ENCODE assay signal across 12 cellular contexts in the genomic region with DNA sequence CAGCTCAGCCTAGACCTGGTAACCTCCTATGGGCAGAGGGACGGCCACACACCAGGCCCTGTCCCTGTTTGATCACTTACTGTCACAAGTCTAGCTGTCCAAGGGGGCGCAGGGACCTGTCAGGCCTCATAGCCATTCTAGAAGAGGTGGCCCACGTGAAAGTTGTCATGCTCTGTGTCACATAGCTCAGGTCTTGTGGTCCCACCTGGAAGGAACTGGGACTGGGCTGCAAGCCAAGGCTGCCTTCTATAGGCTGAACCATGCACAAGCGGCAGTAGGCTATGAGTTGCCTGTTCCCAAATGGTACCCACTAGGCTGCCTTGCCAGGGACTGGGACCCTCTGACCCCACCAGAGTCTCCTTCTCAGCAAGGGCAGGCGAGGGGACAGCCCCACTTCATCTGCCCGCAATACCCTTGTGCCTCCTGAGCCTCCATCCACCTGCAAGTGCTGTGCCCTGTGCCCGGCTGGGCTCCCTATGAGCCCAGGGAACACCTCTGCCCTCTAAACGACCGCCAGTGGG.
DNase-seq lines count a peak whose midpoint lies in the region; ATAC-seq and TF ChIP-seq lines count a peak whose summit lies in the region.
"Had no signal": no experiment of that assay in that cellular context is flagged by ENCODE, and none has a peak within 500 bp of the region (broad histone marks: within the 10 kb centered on the region; RNA-seq: fewer than 3 reads in every experiment).

No MANE protein-coding gene starts in this region.

- peak overlapping the region; percentile 79 for H3K4me2 ChIP-seq in BLaER1
- peak overlapping the region; percentile 69 for H3K4me2 ChIP-seq in OCI-LY7 (ENCODE audit: low read length)

- TF ChIP-seq CTCF in OCI-LY7 (conservative IDR thresholded peaks at IDR 0.05; ENCODE audit: low read length), result peak; percentile 58
- TF ChIP-seq CTCF in foreskin keratinocyte (conservative IDR thresholded peaks at IDR 0.05), result no peak

- H3K27me3 ChIP-seq in BLaER1, result no peaks in the 10 kb centered on the region
- H3K27me3 ChIP-seq in foreskin keratinocyte, result peaks cover 33% of the 10 kb centered on the region
- H3K27me3 ChIP-seq in effector memory CD4-positive, alpha-beta T cell (replicated peaks; ENCODE audit: control insufficient read depth, insufficient read depth, low read length, poor library complexity, severe bottlenecking), result no peaks in the 10 kb centered on the region

- peak overlapping the region; percentile 35; the same call in 1 of the 2 replicates for H2AFZ ChIP-seq in OCI-LY7 (ENCODE audit: low read length)

- H4K20me1 ChIP-seq in BLaER1 (no peaks in the 10 kb centered on the region), OCI-LY7 (ENCODE audit: insufficient read depth, low read length) (no peaks in the 10 kb centered on the region)

- H3K9me3 ChIP-seq in BLaER1 (no peaks in the 10 kb centered on the region), OCI-LY7 (ENCODE audit: low read length) (peaks cover 5% of the 10 kb centered on the region; the same call in 1 of the 2 replicates)
- H3K9me3 ChIP-seq in effector memory CD4-positive, alpha-beta T cell (ENCODE audit: control insufficient read depth, low read length), result no peaks in the 10 kb centered on the region

- CTCF ChIA-PET in OCI-LY7 (lab: Charles Lee; ENCODE audit: unreplicated experiment), result no interaction called here

- ATAC-seq in GM21367 (IDR thresholded peaks at IDR 0.05; ENCODE audit: unreplicated experiment) (peak; percentile 3), foreskin keratinocyte (no peak)
- ATAC-seq: K562 had no signal

- DNase-seq in OCI-LY7 (ENCODE audit: low spot score) (peak; percentile 79), foreskin keratinocyte (no peak), mucosa of gallbladder (ENCODE audit: low spot score) (no peak), NCI-H2171 treated with DMSO at 0.1 percent for 48 hours (lab: John Stamatoyannopoulos, UW) (no peak), NCI-H774 (lab: John Stamatoyannopoulos, UW) (no peak)
- no peak for DNase-seq in effector memory CD4-positive, alpha-beta T cell
- DNase-seq: aorta had no signal

- no peaks in the 10 kb centered on the region for H3K9me2 ChIP-seq in OCI-LY7 (ENCODE audit: insufficient read depth, low read length)

- intact Hi-C loops in OCI-LY7 (cut with micrococcal nuclease; ENCODE audit: unreplicated experiment), result loop anchor here (5.0 to 10.0 kb wide), 3 partner anchors 582 to 959 kb away; partner anchors contain the start of gene BCL2L11

- no TSS peak for BruUV-seq in OCI-LY7 (replicated peaks; lab: Mats Ljungman, UMichigan)

- H3K4me3 ChIP-seq in BLaER1, result no peak overlapping the region
- peak overlapping the region; percentile 19 for H3K4me3 ChIP-seq in OCI-LY7 (ENCODE audit: low read depth, low read length, poor library complexity, severe bottlenecking)
- no peak overlapping the region for H3K4me3 ChIP-seq in effector memory CD4-positive, alpha-beta T cell (ENCODE audit: insufficient read depth, low read depth, low read length, poor library complexity, severe bottlenecking)
- H3K4me3 ChIP-seq: K562, lung had no signal

- POLR2A ChIA-PET in OCI-LY7 (lab: Charles Lee), result interaction anchor here (0.6 to 1.1 kb wide), 3 partner anchors 13 to 438 kb away, joined by 3 to 5 read pairs (median 4); no protein-coding TSS in a partner anchor

- H3K36me3 ChIP-seq in BLaER1 (no peaks in the 10 kb centered on the region), OCI-LY7 (ENCODE audit: insufficient read depth, low read length) (no peaks in the 10 kb centered on the region; the same call in 1 of the 2 replicates)
- no peaks in the 10 kb centered on the region for H3K36me3 ChIP-seq in effector memory CD4-positive, alpha-beta T cell (ENCODE audit: control insufficient read depth, insufficient read depth, low read length)

- H3K4me1 ChIP-seq in BLaER1 (peaks cover 54% of the 10 kb centered on the region), OCI-LY7 (ENCODE audit: insufficient read depth, low read length, poor library complexity, severe bottlenecking) (peaks cover 99% of the 10 kb centered on the region), foreskin keratinocyte (no peaks in the 10 kb centered on the region)
- peaks cover 3% of the 10 kb centered on the region for H3K4me1 ChIP-seq in effector memory CD4-positive, alpha-beta T cell (ENCODE audit: control insufficient read depth, insufficient read depth, low read length, poor library complexity, severe bottlenecking)

- H3K27ac ChIP-seq in BLaER1, result peak overlapping the region; percentile 71
- peak overlapping the region; percentile 94 for H3K27ac ChIP-seq in OCI-LY7 (ENCODE audit: low read depth, low read length, poor library complexity, severe bottlenecking)
- H3K27ac ChIP-seq in foreskin keratinocyte, result peak overlapping the region; percentile 63
- H3K27ac ChIP-seq in effector memory CD4-positive, alpha-beta T cell (ENCODE audit: insufficient read depth, low read length, poor library complexity, severe bottlenecking), result no peak overlapping the region
- H3K27ac ChIP-seq: VCaP had no signal

- peaks cover 5% of the 10 kb centered on the region; the same call in 1 of the 2 replicates for H3K79me2 ChIP-seq in OCI-LY7 (ENCODE audit: insufficient read depth, low read depth, low read length)

- H3K9ac ChIP-seq in BLaER1, result peak overlapping the region; percentile 38
